1 cellular context compared by ENCODE assay signal in the genomic region with DNA sequence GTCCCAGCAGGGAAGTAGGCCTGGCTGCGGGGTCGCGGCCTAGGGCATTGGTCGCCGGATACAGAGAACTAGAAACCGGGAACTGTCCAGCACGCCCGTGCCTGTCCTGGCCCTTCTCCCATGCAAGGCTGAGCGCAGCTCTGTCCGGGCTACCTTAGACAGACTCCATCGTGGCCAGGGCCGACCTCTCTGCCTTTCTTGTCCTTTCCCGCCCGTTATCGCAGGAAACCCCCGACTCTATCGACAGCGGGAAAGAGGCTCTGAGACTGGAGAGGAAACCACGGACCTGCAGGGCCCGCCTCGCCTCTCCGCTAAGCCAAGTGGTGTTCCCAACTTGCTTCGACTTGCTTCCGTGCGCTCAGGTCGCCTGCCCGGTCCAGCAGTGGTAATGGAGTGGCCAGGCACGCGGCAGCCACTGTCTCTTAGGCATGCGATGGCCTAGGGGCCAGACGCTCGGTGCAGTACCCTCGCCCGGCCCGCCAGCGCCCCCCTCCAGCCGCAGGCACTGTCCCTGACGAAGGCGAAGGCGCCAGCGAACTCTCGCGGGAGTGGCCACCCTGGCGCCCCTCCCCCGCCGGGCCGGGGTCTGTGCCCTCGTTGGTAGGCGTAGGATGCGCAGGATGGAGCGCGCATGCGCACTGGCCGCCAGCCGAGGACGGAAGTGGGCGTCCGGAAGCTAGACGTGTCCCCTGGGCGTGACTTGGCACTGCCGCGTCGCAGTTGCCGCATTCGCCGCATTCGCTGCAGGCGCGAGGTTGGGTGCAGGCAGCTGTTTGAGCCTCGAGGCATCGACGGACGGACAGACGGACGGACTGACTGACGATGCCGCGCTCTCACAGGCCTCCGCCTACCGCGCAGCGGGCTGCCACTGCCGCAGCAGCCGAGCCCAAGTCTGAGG.
A peak's percentile ranks its signal among the peaks of the same experiment; 100 is the strongest.
TF ChIP-seq lines count a peak whose summit lies in the region.

No MANE protein-coding gene starts in this region.

TF ChIP-seq in WTC11, 78 proteins besides CTCF, POLR2A, EP300 and RAD21 (continued from another document):
- TF ChIP-seq, protein P1, sequence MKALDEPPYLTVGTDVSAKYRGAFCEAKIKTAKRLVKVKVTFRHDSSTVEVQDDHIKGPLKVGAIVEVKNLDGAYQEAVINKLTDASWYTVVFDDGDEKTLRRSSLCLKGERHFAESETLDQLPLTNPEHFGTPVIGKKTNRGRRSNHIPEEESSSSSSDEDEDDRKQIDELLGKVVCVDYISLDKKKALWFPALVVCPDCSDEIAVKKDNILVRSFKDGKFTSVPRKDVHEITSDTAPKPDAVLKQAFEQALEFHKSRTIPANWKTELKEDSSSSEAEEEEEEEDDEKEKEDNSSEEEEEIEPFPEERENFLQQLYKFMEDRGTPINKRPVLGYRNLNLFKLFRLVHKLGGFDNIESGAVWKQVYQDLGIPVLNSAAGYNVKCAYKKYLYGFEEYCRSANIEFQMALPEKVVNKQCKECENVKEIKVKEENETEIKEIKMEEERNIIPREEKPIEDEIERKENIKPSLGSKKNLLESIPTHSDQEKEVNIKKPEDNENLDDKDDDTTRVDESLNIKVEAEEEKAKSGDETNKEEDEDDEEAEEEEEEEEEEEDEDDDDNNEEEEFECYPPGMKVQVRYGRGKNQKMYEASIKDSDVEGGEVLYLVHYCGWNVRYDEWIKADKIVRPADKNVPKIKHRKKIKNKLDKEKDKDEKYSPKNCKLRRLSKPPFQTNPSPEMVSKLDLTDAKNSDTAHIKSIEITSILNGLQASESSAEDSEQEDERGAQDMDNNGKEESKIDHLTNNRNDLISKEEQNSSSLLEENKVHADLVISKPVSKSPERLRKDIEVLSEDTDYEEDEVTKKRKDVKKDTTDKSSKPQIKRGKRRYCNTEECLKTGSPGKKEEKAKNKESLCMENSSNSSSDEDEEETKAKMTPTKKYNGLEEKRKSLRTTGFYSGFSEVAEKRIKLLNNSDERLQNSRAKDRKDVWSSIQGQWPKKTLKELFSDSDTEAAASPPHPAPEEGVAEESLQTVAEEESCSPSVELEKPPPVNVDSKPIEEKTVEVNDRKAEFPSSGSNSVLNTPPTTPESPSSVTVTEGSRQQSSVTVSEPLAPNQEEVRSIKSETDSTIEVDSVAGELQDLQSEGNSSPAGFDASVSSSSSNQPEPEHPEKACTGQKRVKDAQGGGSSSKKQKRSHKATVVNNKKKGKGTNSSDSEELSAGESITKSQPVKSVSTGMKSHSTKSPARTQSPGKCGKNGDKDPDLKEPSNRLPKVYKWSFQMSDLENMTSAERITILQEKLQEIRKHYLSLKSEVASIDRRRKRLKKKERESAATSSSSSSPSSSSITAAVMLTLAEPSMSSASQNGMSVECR (CRISPR knock-in tag; IDR thresholded peaks at IDR 0.05; ENCODE audit: borderline replicate concordance): peak; percentile 64; the same call in 1 of the 2 replicates
- TF ChIP-seq, protein P2, sequence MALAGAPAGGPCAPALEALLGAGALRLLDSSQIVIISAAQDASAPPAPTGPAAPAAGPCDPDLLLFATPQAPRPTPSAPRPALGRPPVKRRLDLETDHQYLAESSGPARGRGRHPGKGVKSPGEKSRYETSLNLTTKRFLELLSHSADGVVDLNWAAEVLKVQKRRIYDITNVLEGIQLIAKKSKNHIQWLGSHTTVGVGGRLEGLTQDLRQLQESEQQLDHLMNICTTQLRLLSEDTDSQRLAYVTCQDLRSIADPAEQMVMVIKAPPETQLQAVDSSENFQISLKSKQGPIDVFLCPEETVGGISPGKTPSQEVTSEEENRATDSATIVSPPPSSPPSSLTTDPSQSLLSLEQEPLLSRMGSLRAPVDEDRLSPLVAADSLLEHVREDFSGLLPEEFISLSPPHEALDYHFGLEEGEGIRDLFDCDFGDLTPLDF (CRISPR knock-in tag; IDR thresholded peaks at IDR 0.05): peak; percentile 53; the same call in 1 of the 2 replicates
- TF ChIP-seq NR1H2 (CRISPR knock-in tag; IDR thresholded peaks at IDR 0.05): no peak
